34 cellular contexts compared by ENCODE assay signal in genomic region chr6:90645634-90646033, GRCh38.
"Had no signal": no experiment of that assay in that cellular context is flagged by ENCODE, and none has a peak within 500 bp of the region (broad histone marks: within the 10 kb centered on the region; RNA-seq: fewer than 3 reads in every experiment).

No MANE protein-coding gene starts in this region.

- H3K4me3 Mint-ChIP-seq: activated CD4-positive, alpha-beta memory T cell treated with anti-CD3 and anti-CD28 coated beads for 36 hours; activated CD4-positive, alpha-beta T cell treated with anti-CD3 and anti-CD28 coated beads, Interleukin-2, amount 10 ng/mL, durations not matched to agents 24 days and 14 days; activated naive CD4-positive, alpha-beta T cell treated with anti-CD3 and anti-CD28 coated beads for 36 hours; activated naive CD8-positive, alpha-beta T cell treated with anti-CD3 and anti-CD28 coated beads for 36 hours; activated T-helper 1 cell treated with anti-CD3 and anti-CD28 coated beads, Interleukin-12 subunit alpha, Interleukin-12 subunit beta, Interleukin-2, Interleukin-4 antibody, amounts not matched to agents 30 ng/mL and 10 ng/mL and 1 ng/mL, durations not matched to agents 14 hours and 24 hours and 36 hours; brain; effector memory CD8-positive, alpha-beta T cell; natural killer cell treated with Interleukin-12 subunit alpha and Interleukin-12 subunit beta and Interleukin-15 and Interleukin-18, amount 100 ng/mL, for 72 hours; stimulated activated memory B cell treated with anti-CD40 and anti-IgM and Interleukin-4, amounts not matched to agents 10 μg/mL and 1 μg/mL and 100 μg/mL, for 72 hours; stimulated activated naive CD8-positive, alpha-beta T cell treated with anti-CD3 and anti-CD28 coated beads, Interleukin-15, amount 100 ng/mL, for 72 hours; type B pancreatic cell had no signal

- H3K27ac Mint-ChIP-seq: activated CD4-positive, alpha-beta memory T cell treated with anti-CD3 and anti-CD28 coated beads for 36 hours; activated CD4-positive, alpha-beta T cell treated with anti-CD3 and anti-CD28 coated beads, Interleukin-2, amount 10 ng/mL, durations not matched to agents 24 days and 14 days; activated naive CD4-positive, alpha-beta T cell treated with anti-CD3 and anti-CD28 coated beads for 36 hours; activated naive CD8-positive, alpha-beta T cell treated with anti-CD3 and anti-CD28 coated beads for 36 hours; activated T-helper 1 cell treated with anti-CD3 and anti-CD28 coated beads, Interleukin-12 subunit alpha, Interleukin-12 subunit beta, Interleukin-2, Interleukin-4 antibody, amounts not matched to agents 30 ng/mL and 10 ng/mL and 1 ng/mL, durations not matched to agents 14 hours and 24 hours and 36 hours; brain; effector memory CD8-positive, alpha-beta T cell; natural killer cell treated with Interleukin-12 subunit alpha and Interleukin-12 subunit beta and Interleukin-15 and Interleukin-18, amount 100 ng/mL, for 72 hours; stimulated activated memory B cell treated with anti-CD40 and anti-IgM and Interleukin-4, amounts not matched to agents 10 μg/mL and 1 μg/mL and 100 μg/mL, for 72 hours; stimulated activated naive CD8-positive, alpha-beta T cell treated with anti-CD3 and anti-CD28 coated beads, Interleukin-15, amount 100 ng/mL, for 72 hours; type B pancreatic cell had no signal

- H3K4me1 Mint-ChIP-seq: activated CD4-positive, alpha-beta T cell treated with anti-CD3 and anti-CD28 coated beads, Interleukin-2, amount 10 ng/mL, durations not matched to agents 24 days and 14 days; activated naive CD8-positive, alpha-beta T cell treated with anti-CD3 and anti-CD28 coated beads for 36 hours; stimulated activated naive CD8-positive, alpha-beta T cell treated with anti-CD3 and anti-CD28 coated beads, Interleukin-15, amount 100 ng/mL, for 72 hours had no signal

- H3K9me3 Mint-ChIP-seq: activated CD4-positive, alpha-beta memory T cell treated with anti-CD3 and anti-CD28 coated beads for 36 hours; activated CD4-positive, alpha-beta T cell treated with anti-CD3 and anti-CD28 coated beads, Interleukin-2, amount 10 ng/mL, durations not matched to agents 24 days and 14 days; activated naive CD4-positive, alpha-beta T cell treated with anti-CD3 and anti-CD28 coated beads for 36 hours; activated naive CD8-positive, alpha-beta T cell treated with anti-CD3 and anti-CD28 coated beads for 36 hours; activated T-helper 1 cell treated with anti-CD3 and anti-CD28 coated beads, Interleukin-12 subunit alpha, Interleukin-12 subunit beta, Interleukin-2, Interleukin-4 antibody, amounts not matched to agents 30 ng/mL and 10 ng/mL and 1 ng/mL, durations not matched to agents 14 hours and 24 hours and 36 hours; effector memory CD8-positive, alpha-beta T cell; natural killer cell treated with Interleukin-12 subunit alpha and Interleukin-12 subunit beta and Interleukin-15 and Interleukin-18, amount 100 ng/mL, for 72 hours; stimulated activated memory B cell treated with anti-CD40 and anti-IgM and Interleukin-4, amounts not matched to agents 10 μg/mL and 1 μg/mL and 100 μg/mL, for 72 hours; stimulated activated naive CD8-positive, alpha-beta T cell treated with anti-CD3 and anti-CD28 coated beads, Interleukin-15, amount 100 ng/mL, for 72 hours; type B pancreatic cell had no signal

- H3K36me3 Mint-ChIP-seq: activated CD4-positive, alpha-beta memory T cell treated with anti-CD3 and anti-CD28 coated beads for 36 hours; activated naive CD8-positive, alpha-beta T cell treated with anti-CD3 and anti-CD28 coated beads for 36 hours; brain; natural killer cell treated with Interleukin-12 subunit alpha and Interleukin-12 subunit beta and Interleukin-15 and Interleukin-18, amount 100 ng/mL, for 72 hours; stimulated activated memory B cell treated with anti-CD40 and anti-IgM and Interleukin-4, amounts not matched to agents 10 μg/mL and 1 μg/mL and 100 μg/mL, for 72 hours; type B pancreatic cell had no signal

- H3K27me3 Mint-ChIP-seq: brain; stimulated activated naive CD8-positive, alpha-beta T cell treated with anti-CD3 and anti-CD28 coated beads, Interleukin-15, amount 100 ng/mL, for 72 hours had no signal

- H3K4me3 ChIP-seq: adrenal gland, coronary artery, heart right ventricle, left lung, lower lobe of right lung, mucosa of descending colon, ovary, prostate gland, sigmoid colon, smooth muscle cell, vagina had no signal

- H3K36me3 ChIP-seq: adrenal gland, heart right ventricle, left lung, lower lobe of right lung, ovary, prostate gland, sigmoid colon, vagina had no signal

- H3K27ac ChIP-seq: adrenal gland, coronary artery, heart right ventricle, left lung, lower lobe of right lung, ovary, prostate gland, sigmoid colon, vagina had no signal

- H3K4me1 ChIP-seq: adrenal gland, heart right ventricle, left lung, lower lobe of right lung, prostate gland, sigmoid colon, vagina had no signal

- DNase-seq: activated CD4-positive, alpha-beta memory T cell treated with anti-CD3 and anti-CD28 coated beads for 36 hours; activated CD4-positive, alpha-beta T cell treated with anti-CD3 and anti-CD28 coated beads, Interleukin-2, amount 10 ng/mL, durations not matched to agents 24 days and 14 days; activated CD4-positive, CD25-positive, alpha-beta regulatory T cell treated with anti-CD3 and anti-CD28 coated beads, Interleukin-2, amount 50 U/mL, for 72 hours; activated CD8-positive, alpha-beta memory T cell treated with anti-CD3 and anti-CD28 coated beads, Interleukin-2, amount 50 U/mL, for 4 hours; activated effector memory CD4-positive, alpha-beta T cell treated with anti-CD3 and anti-CD28 coated beads, Interleukin-2, amount 50 U/mL, for 16 hours; activated naive CD4-positive, alpha-beta T cell treated with anti-CD3 and anti-CD28 coated beads for 36 hours; activated naive CD8-positive, alpha-beta T cell treated with anti-CD3 and anti-CD28 coated beads for 36 hours; activated T-cell treated with anti-CD3 and anti-CD28 coated beads, Interleukin-2, amount 50 U/mL, for 1 hour; adrenal gland; aorta; effector memory CD8-positive, alpha-beta T cell; foreskin fibroblast; heart right ventricle; kidney glomerular epithelial cell; left lung; lower lobe of right lung; mucosa of descending colon; ovary; sigmoid colon; stimulated activated CD4-positive, alpha-beta T cell treated with anti-CD3 and anti-CD28 coated beads, Interleukin-1b, Interleukin-23, amount 100 ng/mL, for 48 hours; stimulated activated CD4-positive, alpha-beta T cell treated with anti-CD3 and anti-CD28 coated beads, Interleukin-4, amount 100 ng/mL, for 4 hours; stimulated activated CD8-positive, alpha-beta memory T cell treated with anti-CD3 and anti-CD28 coated beads, Interleukin-4, amount 100 ng/mL, for 48 hours; stimulated activated naive CD8-positive, alpha-beta T cell treated with anti-CD3 and anti-CD28 coated beads, Interleukin-15, amount 100 ng/mL, for 72 hours; substantia nigra; T-helper 2 cell had no signal

- H3K9me3 ChIP-seq: adrenal gland, heart right ventricle, left lung, lower lobe of right lung, mucosa of descending colon, ovary, prostate gland, sigmoid colon, vagina had no signal

- H3K27me3 ChIP-seq: adrenal gland, heart right ventricle, left lung, ovary, sigmoid colon, vagina had no signal

- H3K4me2 ChIP-seq: smooth muscle cell had no signal
